ENCODE assay signal across 16 cellular contexts in genomic region chr3:87390318-87390717, GRCh38.
DNase-seq lines count a peak whose midpoint lies in the region; ATAC-seq and TF ChIP-seq lines count a peak whose summit lies in the region.
"Had no signal": no experiment of that assay in that cellular context is flagged by ENCODE, and none has a peak within 500 bp of the region (broad histone marks: within the 10 kb centered on the region; RNA-seq: fewer than 3 reads in every experiment).

No MANE protein-coding gene starts in this region.

- peaks cover 3% of the 10 kb centered on the region for H3K36me3 Mint-ChIP-seq in osteocyte (ENCODE audit: unreplicated experiment)
- H3K36me3 Mint-ChIP-seq in activated CD8-positive, alpha-beta T cell treated with anti-CD3 and anti-CD28 coated beads, Interleukin-2, amount 10 ng/mL, durations not matched to agents 7 days and 5 days (ENCODE audit: low read depth), result no peaks in the 10 kb centered on the region
- H3K36me3 Mint-ChIP-seq: CD4-positive, alpha-beta memory T cell; IgD-negative memory B cell had no signal

- H3K27me3 ChIP-seq in ectodermal cell (ENCODE audit: control insufficient read depth, insufficient read depth, low read length, poor library complexity, severe bottlenecking), result no peaks in the 10 kb centered on the region
- H3K27me3 ChIP-seq: BE2C had no signal

- CTCF ChIA-PET in activated CD8-positive, alpha-beta T cell treated with anti-CD3 and anti-CD28 coated beads, Interleukin-2, amount 10 ng/mL, durations not matched to agents 7 days and 5 days (lab: Charles Lee), result no interaction called here

- peaks cover 11% of the 10 kb centered on the region for H3K4me1 Mint-ChIP-seq in osteocyte (ENCODE audit: unreplicated experiment)
- no peaks in the 10 kb centered on the region for H3K4me1 Mint-ChIP-seq in activated CD8-positive, alpha-beta T cell treated with anti-CD3 and anti-CD28 coated beads, Interleukin-2, amount 10 ng/mL, durations not matched to agents 7 days and 5 days (ENCODE audit: low read depth)
- H3K4me1 Mint-ChIP-seq: CD4-positive, alpha-beta memory T cell; IgD-negative memory B cell had no signal

- WGBS in ectodermal cell, 2 experiments, result 83 to 86% methylated on average over 4 of the region's 4 CpGs

- H3K36me3 ChIP-seq in ectodermal cell (ENCODE audit: control insufficient read depth, insufficient read depth, low read length), result no peaks in the 10 kb centered on the region
- H3K36me3 ChIP-seq: BE2C, HAP-1 had no signal

- no peak for ATAC-seq in activated CD8-positive, alpha-beta T cell treated with anti-CD3 and anti-CD28 coated beads, Interleukin-2, amount 10 ng/mL, durations not matched to agents 7 days and 5 days
- ATAC-seq: A549, GM12878 had no signal

- no peak overlapping the region for H3K4me3 Mint-ChIP-seq in osteocyte (ENCODE audit: unreplicated experiment)
- no peak overlapping the region for H3K4me3 Mint-ChIP-seq in activated CD8-positive, alpha-beta T cell treated with anti-CD3 and anti-CD28 coated beads, Interleukin-2, amount 10 ng/mL, durations not matched to agents 7 days and 5 days
- H3K4me3 Mint-ChIP-seq: CD4-positive, alpha-beta memory T cell; IgD-negative memory B cell had no signal

- H3K9me3 Mint-ChIP-seq in osteocyte (ENCODE audit: unreplicated experiment), result peaks cover 18% of the 10 kb centered on the region
- no peaks in the 10 kb centered on the region for H3K9me3 Mint-ChIP-seq in activated CD8-positive, alpha-beta T cell treated with anti-CD3 and anti-CD28 coated beads, Interleukin-2, amount 10 ng/mL, durations not matched to agents 7 days and 5 days (ENCODE audit: insufficient read depth)

- DNase-seq in M059J (ENCODE audit: low read depth) (peak; percentile 2), osteocyte (ENCODE audit: extremely low spot score, unreplicated experiment) (no peak), NCI-H2107 (lab: John Stamatoyannopoulos, UW) (no peak), SKM-1 treated with dmso at 0.1 percent for 144 hours (lab: John Stamatoyannopoulos, UW; ENCODE audit: unreplicated experiment) (no peak), caudate nucleus (lab: John Stamatoyannopoulos, UW) (no peak)
- DNase-seq in activated CD8-positive, alpha-beta T cell treated with anti-CD3 and anti-CD28 coated beads, Interleukin-2, amount 10 ng/mL, durations not matched to agents 7 days and 5 days, result no peak
- DNase-seq: BE2C; CD4-positive, alpha-beta memory T cell; DMS79; GOT3 had no signal

- TF ChIP-seq CTCF in osteocyte (IDR thresholded peaks at IDR 0.05), result no peak

- H3K9me3 ChIP-seq in ectodermal cell (ENCODE audit: control insufficient read depth, low read length), result no peaks in the 10 kb centered on the region
- H3K9me3 ChIP-seq: BE2C, HAP-1 had no signal

- peak overlapping the region; percentile 61 for H3K27ac Mint-ChIP-seq in osteocyte (ENCODE audit: unreplicated experiment)
- no peak overlapping the region for H3K27ac Mint-ChIP-seq in activated CD8-positive, alpha-beta T cell treated with anti-CD3 and anti-CD28 coated beads, Interleukin-2, amount 10 ng/mL, durations not matched to agents 7 days and 5 days
- H3K27ac Mint-ChIP-seq: CD4-positive, alpha-beta memory T cell; IgD-negative memory B cell had no signal

- H3K4me3 ChIP-seq in ectodermal cell (ENCODE audit: insufficient read depth, low read depth, low read length), result no peak overlapping the region
- H3K4me3 ChIP-seq: A549, GM12878, HAP-1 had no signal

- peak overlapping the region; percentile 54 for H3K27ac ChIP-seq in ectodermal cell (ENCODE audit: insufficient read depth, low read depth, low read length, poor library complexity, severe bottlenecking)
- H3K27ac ChIP-seq in caudate nucleus (ENCODE audit: low read depth, low read length), result no peak overlapping the region
- H3K27ac ChIP-seq: A549, C4-2B had no signal

- POLR2A ChIA-PET in activated CD8-positive, alpha-beta T cell treated with anti-CD3 and anti-CD28 coated beads, Interleukin-2, amount 10 ng/mL, durations not matched to agents 7 days and 5 days (lab: Charles Lee), result no interaction called here

- H3K27me3 Mint-ChIP-seq in osteocyte (ENCODE audit: unreplicated experiment), result no peaks in the 10 kb centered on the region
- H3K27me3 Mint-ChIP-seq in activated CD8-positive, alpha-beta T cell treated with anti-CD3 and anti-CD28 coated beads, Interleukin-2, amount 10 ng/mL, durations not matched to agents 7 days and 5 days (ENCODE audit: low read depth), result no peaks in the 10 kb centered on the region

- no peaks in the 10 kb centered on the region for H3K4me1 ChIP-seq in ectodermal cell (ENCODE audit: control insufficient read depth, insufficient read depth, low read length)
- H3K4me1 ChIP-seq: A549, BE2C, HAP-1 had no signal
